9 cellular contexts compared by ENCODE assay signal in the genomic region with DNA sequence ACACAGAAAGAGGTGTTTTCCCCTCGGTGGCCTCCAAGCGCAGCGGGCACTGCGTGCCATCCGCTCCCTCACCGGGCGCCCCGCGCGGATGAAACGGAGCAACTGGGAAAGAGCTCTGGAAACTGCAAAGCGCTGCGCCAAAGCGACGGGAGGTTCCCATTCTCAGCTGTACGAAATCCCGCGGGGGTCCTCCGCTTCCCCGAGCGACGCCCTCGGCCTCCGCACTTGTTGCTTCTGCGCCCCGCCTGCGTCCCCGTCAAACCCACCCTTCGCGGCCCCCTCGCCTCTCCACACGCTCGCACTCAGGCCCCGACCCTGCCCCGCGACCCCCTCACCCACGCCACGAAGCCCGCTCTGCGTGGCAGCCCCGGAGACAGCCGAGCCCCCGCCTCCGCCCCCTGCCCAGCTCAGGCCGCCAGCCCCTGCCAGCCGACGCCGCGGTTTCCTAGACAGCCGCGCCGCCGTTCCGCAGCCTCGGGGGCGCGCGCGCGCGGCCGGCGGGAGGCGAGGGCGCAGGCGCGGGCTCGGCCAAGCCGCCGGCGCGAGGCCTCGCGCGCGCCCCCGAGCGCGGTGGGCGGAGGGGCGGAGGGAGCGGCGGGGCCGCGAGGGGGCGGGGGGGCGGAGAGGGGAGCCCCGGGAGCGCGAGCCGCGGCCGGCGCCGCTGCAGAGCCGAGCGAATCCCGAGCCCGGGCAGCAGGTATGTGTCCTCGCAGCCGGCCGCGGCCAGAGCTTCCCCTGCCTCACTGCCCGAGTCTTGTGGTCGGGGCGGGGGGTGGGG. TPM values are rescaled to one million over a fixed set of nuclear protein-coding genes. Genes with fewer than 3 reads are reported as not detected.
DNase-seq lines count a peak whose midpoint lies in the region; ATAC-seq and TF ChIP-seq lines count a peak whose summit lies in the region.
"Had no signal": no experiment of that assay in that cellular context is flagged by ENCODE, and none has a peak within 500 bp of the region (broad histone marks: within the 10 kb centered on the region; RNA-seq: fewer than 3 reads in every experiment).

Gene TMEM266, plus strand, starts transcription at position 666 of the 778 bp plus-strand sequence. CDS start 74,279 bp downstream, outside the sequence.

- ATAC-seq in HCT116 (peak; percentile 76), GM18519 (IDR thresholded peaks at IDR 0.05; ENCODE audit: low FRiP score, unreplicated experiment) (no peak)

- peak within 1 kb of the TSS; percentile 87 for H3K4me2 ChIP-seq in HCT116 (ENCODE audit: low read length)

- H3K36me3 ChIP-seq in HCT116 (ENCODE audit: control insufficient read depth in 1 of 2, insufficient read depth in 2 of 2, low read length in 2 of 2) (no peaks in the 10 kb centered on the region), breast epithelium (no peaks in the 10 kb centered on the region)

- RAD21 ChIA-PET in HCT116 (lab: Charles Lee; ENCODE audit: low non-redundant PET in 1 of 2, low total read pairs in 2 of 2, uncharacterized antibody in 2 of 2, unreplicated experiment in 2 of 2), result interaction anchor here (1.3 to 2.0 kb wide), 2 partner anchors 80 kb away, joined by 4 to 6 read pairs; no protein-coding TSS in a partner anchor

- H3K9me2 ChIP-seq in HCT116 (ENCODE audit: insufficient read depth), result peaks cover 4% of the 10 kb centered on the region

- H3K4me3 ChIP-seq in HCT116 (replicated peaks in 1 of 2; ENCODE audit: low read depth in 1 of 2, low read length in 2 of 2) (peak within 1 kb of the TSS; percentile 46 to 59), breast epithelium (peak within 1 kb of the TSS; percentile 49 to 76 (median 67)), skin epidermis (peak within 1 kb of the TSS; percentile 36 to 73 (median 45))

- POLR2A ChIA-PET in HCT116 (lab: Charles Lee), result interaction anchor here (0.6 to 1.6 kb wide), 2 partner anchors 47 to 79 kb away, joined by 3 to 4 read pairs; no protein-coding TSS in a partner anchor

- CTCF ChIA-PET in HCT116 (lab: Charles Lee), result interaction anchor here (1.3 to 4.7 kb wide), 4 partner anchors 12 to 249 kb away, joined by 3 to 97 read pairs (median 4); no protein-coding TSS in a partner anchor

- intact Hi-C loops in HCT116 (cut with micrococcal nuclease), result loop anchor here (10.0 kb wide), 1 partner anchor 245 kb away; no protein-coding TSS in a partner anchor
- intact Hi-C loops in breast epithelium (cut with DNase I; ENCODE audit: low total_unique reads), result no loop called here

- TF ChIP-seq RAD21 in HCT116 (IDR thresholded peaks at IDR 0.05; ENCODE audit: low read depth), result no peak

- no TSS peak for BruUV-seq in HCT116 (replicated peaks; lab: Mats Ljungman, UMichigan)

- TF ChIP-seq POLR2A in HCT116 (IDR thresholded peaks at IDR 0.05; ENCODE audit: borderline replicate concordance, extremely low read depth, insufficient read depth, insufficient read length), result no peak
- TF ChIP-seq POLR2A in breast epithelium (IDR thresholded peaks at IDR 0.05), result no peak

- DNase-seq in COR-L47 (lab: John Stamatoyannopoulos, UW), result peak; percentile 60
- no peak for DNase-seq in HCT116 (ENCODE audit: low read depth, low spot score)
- peak; percentile 54 for DNase-seq in RPMI8226
- DNase-seq in breast epithelium (ENCODE audit: low spot score in 2 of 2), result no peak
- peak; percentile 81 for DNase-seq in islet precursor cell
- no peak for DNase-seq in SKM-1 (lab: John Stamatoyannopoulos, UW; ENCODE audit: unreplicated experiment)

- H3K9ac ChIP-seq in HCT116 (ENCODE audit: low read length), result peak within 1 kb of the TSS; percentile 32

- H3K79me2 ChIP-seq in HCT116 (ENCODE audit: insufficient read depth, low read length), result no peaks in the 10 kb centered on the region

- TF ChIP-seq CTCF in HCT116 (IDR thresholded peaks at IDR 0.05 in 2 of 3, conservative IDR thresholded peaks at IDR 0.05 in 1 of 3; ENCODE audit: borderline replicate concordance in 1 of 3, insufficient read depth in 1 of 3, low read depth in 2 of 3, low read length in 2 of 3) (no peak), breast epithelium (IDR thresholded peaks at IDR 0.05) (no peak)

- H3K27me3 ChIP-seq in HCT116 (ENCODE audit: insufficient read depth, low read length) (peaks cover 22% of the 10 kb centered on the region), breast epithelium (peaks cover 0 to 5% of the 10 kb centered on the region in 2 donors)

- H4K20me1 ChIP-seq in HCT116 (ENCODE audit: insufficient read depth), result no peaks in the 10 kb centered on the region

- H3K9me3 ChIP-seq in HCT116 (ENCODE audit: control insufficient read depth in 1 of 2, insufficient read depth in 1 of 2, low read depth in 1 of 2, low read length in 2 of 2) (no peaks in the 10 kb centered on the region), breast epithelium (no peaks in the 10 kb centered on the region)

- H3K27ac ChIP-seq in HCT116 (ENCODE audit: low read depth, low read length) (no peak within 1 kb of the TSS), breast epithelium (no peak within 1 kb of the TSS), skin epidermis (peak within 1 kb of the TSS in 1 of 21 experiments; percentile 53)

- H3K4me1 ChIP-seq in HCT116 (ENCODE audit: control insufficient read depth in 1 of 2, insufficient read depth in 2 of 2, low read length in 2 of 2) (peaks cover 9 to 30% of the 10 kb centered on the region in 2 experiments), breast epithelium (peaks cover 0 to 4% of the 10 kb centered on the region in 2 donors)

- H2AFZ ChIP-seq in HCT116 (ENCODE audit: low read depth, low read length, poor library complexity, severe bottlenecking), result peak within 1 kb of the TSS; percentile 72

TF ChIP-seq in HCT116, 20 proteins besides CTCF, POLR2A, EP300 and RAD21:
- no peak for TF ChIP-seq JUND (IDR thresholded peaks at IDR 0.05)
- TF ChIP-seq EZH2phosphoT487 (IDR thresholded peaks at IDR 0.05; ENCODE audit: borderline replicate concordance), result no peak
- TF ChIP-seq FOSL1 (IDR thresholded peaks at IDR 0.05; ENCODE audit: low read depth), result no peak
- no peak for TF ChIP-seq YY1 (IDR thresholded peaks at IDR 0.05; ENCODE audit: extremely low read depth, insufficient replicate concordance, low read depth, low read length)
- TF ChIP-seq, protein P1, sequence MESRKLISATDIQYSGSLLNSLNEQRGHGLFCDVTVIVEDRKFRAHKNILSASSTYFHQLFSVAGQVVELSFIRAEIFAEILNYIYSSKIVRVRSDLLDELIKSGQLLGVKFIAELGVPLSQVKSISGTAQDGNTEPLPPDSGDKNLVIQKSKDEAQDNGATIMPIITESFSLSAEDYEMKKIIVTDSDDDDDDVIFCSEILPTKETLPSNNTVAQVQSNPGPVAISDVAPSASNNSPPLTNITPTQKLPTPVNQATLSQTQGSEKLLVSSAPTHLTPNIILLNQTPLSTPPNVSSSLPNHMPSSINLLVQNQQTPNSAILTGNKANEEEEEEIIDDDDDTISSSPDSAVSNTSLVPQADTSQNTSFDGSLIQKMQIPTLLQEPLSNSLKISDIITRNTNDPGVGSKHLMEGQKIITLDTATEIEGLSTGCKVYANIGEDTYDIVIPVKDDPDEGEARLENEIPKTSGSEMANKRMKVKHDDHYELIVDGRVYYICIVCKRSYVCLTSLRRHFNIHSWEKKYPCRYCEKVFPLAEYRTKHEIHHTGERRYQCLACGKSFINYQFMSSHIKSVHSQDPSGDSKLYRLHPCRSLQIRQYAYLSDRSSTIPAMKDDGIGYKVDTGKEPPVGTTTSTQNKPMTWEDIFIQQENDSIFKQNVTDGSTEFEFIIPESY (IDR thresholded peaks at IDR 0.05; ENCODE audit: extremely low read depth, insufficient replicate concordance, low read length), result no peak
- TF ChIP-seq CEBPB (IDR thresholded peaks at IDR 0.05; ENCODE audit: low read depth), result no peak
- TF ChIP-seq TCF7L2 (IDR thresholded peaks at IDR 0.05; ENCODE audit: borderline replicate concordance, extremely low read depth, insufficient read depth, insufficient read length), result no peak
- TF ChIP-seq EGR1 (IDR thresholded peaks at IDR 0.05; ENCODE audit: low read depth), result no peak
- TF ChIP-seq, protein P2, sequence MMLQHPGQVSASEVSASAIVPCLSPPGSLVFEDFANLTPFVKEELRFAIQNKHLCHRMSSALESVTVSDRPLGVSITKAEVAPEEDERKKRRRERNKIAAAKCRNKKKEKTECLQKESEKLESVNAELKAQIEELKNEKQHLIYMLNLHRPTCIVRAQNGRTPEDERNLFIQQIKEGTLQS (IDR thresholded peaks at IDR 0.05), result no peak
- TF ChIP-seq POLR2AphosphoS5 (IDR thresholded peaks at IDR 0.05; ENCODE audit: low read depth, low read length), result no peak
TF ChIP-seq in HCT116: peak in this region for 0.

RNA-seq across cellular contexts. Expression of gene TMEM266, which starts in this region (rescaled TPM):
- total RNA-seq in HCT116 (2021; ENCODE audit: unreplicated experiment) (0.91 TPM), breast epithelium (under 1 TPM in 2 of 3 donors, not detected in 1; 0.29 to 0.32 TPM)
- 0.59 and 0.90 TPM in 2 replicates for polyA plus RNA-seq in HCT116 (2012)
- total RNA-seq: T-helper 1 cell treated with Interleukin-12 subunit alpha and Interleukin-12 subunit beta and Interleukin-4 antibody, amounts not matched to agents 30 ng/mL and 1 ng/mL, for 36 hours had no signal

Comparison
In these comparisons a context has a peak if more than half of its experiments do, and no peak if none do; other contexts are left out.
1. Peak in ATAC-seq, H3K4me3 ChIP-seq, H3K9ac ChIP-seq and H3K4me2 ChIP-seq in HCT116; RNA of the gene not detected or under 1 TPM.
2. DNase-seq: peak in COR-L47 (single experiment), RPMI8226 (single experiment) and islet precursor cell (single experiment); none in HCT116 (single experiment), breast epithelium (0 of 2) and SKM-1 (single experiment).
3. Peak in every context shown above with its lines, with median percentiles within 50 percentile points of each other: H3K4me3 ChIP-seq.